ENCODE assay signal across 1 cellular context in the genomic region with DNA sequence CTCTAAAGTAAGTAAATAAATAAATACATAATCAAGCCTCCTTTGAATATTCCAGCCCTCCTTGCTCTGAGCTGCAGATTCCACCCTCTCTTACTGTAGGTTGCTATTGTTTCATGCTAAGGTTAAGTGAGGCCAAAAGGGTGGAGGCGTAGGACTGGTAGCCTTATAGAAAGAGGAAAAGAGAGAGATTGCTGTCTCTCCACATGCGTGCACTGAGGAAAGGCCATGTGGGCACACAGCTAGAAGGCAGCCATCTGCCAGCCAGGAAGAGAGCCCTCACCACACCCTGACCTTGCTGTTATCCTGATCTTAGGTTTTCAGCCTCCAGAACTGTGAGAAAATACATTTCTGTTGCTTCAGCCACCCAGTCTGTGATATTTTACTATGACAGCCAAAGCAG.
TF ChIP-seq lines count a peak whose summit lies in the region.

No MANE protein-coding gene starts in this region.

TF ChIP-seq in GM23338, 12 proteins besides CTCF, POLR2A, EP300 and RAD21 (continued from another document):
- TF ChIP-seq ZNF462 (CRISPR knock-in tag; IDR thresholded peaks at IDR 0.05) = no peak
- no peak for TF ChIP-seq EZH2phosphoT487 (IDR thresholded peaks at IDR 0.05; ENCODE audit: unreplicated experiment)
- no peak for TF ChIP-seq ETS1 (IDR thresholded peaks at IDR 0.05)
- TF ChIP-seq POLR2AphosphoS5 (IDR thresholded peaks at IDR 0.05; ENCODE audit: low read depth) = no peak
- TF ChIP-seq REST (IDR thresholded peaks at IDR 0.05; ENCODE audit: unreplicated experiment) = no peak
- no peak for TF ChIP-seq NANOG (IDR thresholded peaks at IDR 0.05; ENCODE audit: borderline replicate concordance)
- no peak for TF ChIP-seq ZNF114 (CRISPR knock-in tag; IDR thresholded peaks at IDR 0.05)
- TF ChIP-seq EZH2 (IDR thresholded peaks at IDR 0.05; ENCODE audit: low read depth, unreplicated experiment) = no peak
- TF ChIP-seq CREB1 (CRISPR knock-in tag; IDR thresholded peaks at IDR 0.05; ENCODE audit: low read depth) = no peak
- no peak for TF ChIP-seq STAT1 (IDR thresholded peaks at IDR 0.05; ENCODE audit: unreplicated experiment)
- TF ChIP-seq ZNF331 (CRISPR knock-in tag; IDR thresholded peaks at IDR 0.05; ENCODE audit: low read depth) = no peak
